In genomic region chrX:154486052-154486395, GRCh38 we compare ENCODE assay signal across 1 cellular context.
TF ChIP-seq lines count a peak whose summit lies in the region.

No MANE protein-coding gene starts in this region.

TF ChIP-seq in HepG2, 621 proteins besides CTCF, POLR2A, EP300 and RAD21 (continued from another document):
- TF ChIP-seq AHDC1 (CRISPR knock-in tag; IDR thresholded peaks at IDR 0.05; ENCODE audit: borderline replicate concordance) = no peak
- TF ChIP-seq XBP1 (CRISPR knock-in tag; IDR thresholded peaks at IDR 0.05) = no peak
- TF ChIP-seq DR1 (CRISPR knock-in tag; IDR thresholded peaks at IDR 0.05) = no peak
- no peak for TF ChIP-seq HDAC6 (IDR thresholded peaks at IDR 0.05; ENCODE audit: low read depth, low read length)
- no peak for TF ChIP-seq ZNF766 (CRISPR knock-in tag; IDR thresholded peaks at IDR 0.05; ENCODE audit: borderline replicate concordance)
- TF ChIP-seq ZBTB38 (CRISPR knock-in tag; IDR thresholded peaks at IDR 0.05) = no peak
- TF ChIP-seq, protein P1, sequence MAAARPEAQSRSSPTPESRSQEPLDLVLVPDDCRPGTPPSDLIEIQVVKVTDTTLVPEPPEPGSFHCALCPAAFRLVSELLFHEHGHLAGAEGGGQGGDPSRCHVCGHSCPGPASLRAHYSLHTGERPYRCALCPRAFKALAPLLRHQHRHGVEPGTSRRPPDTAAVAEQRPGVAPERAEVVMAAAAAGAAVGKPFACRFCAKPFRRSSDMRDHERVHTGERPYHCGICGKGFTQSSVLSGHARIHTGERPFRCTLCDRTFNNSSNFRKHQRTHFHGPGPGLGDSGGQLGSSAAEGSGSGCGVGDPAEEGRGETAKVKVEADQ (CRISPR knock-in tag; IDR thresholded peaks at IDR 0.05; ENCODE audit: borderline replicate concordance) = no peak
- TF ChIP-seq ARID3A (IDR thresholded peaks at IDR 0.05; ENCODE audit: low read depth, low read length) = no peak
- no peak for TF ChIP-seq MED13 (CRISPR knock-in tag; IDR thresholded peaks at IDR 0.05)
- no peak for TF ChIP-seq RFX1 (IDR thresholded peaks at IDR 0.05)
- TF ChIP-seq, protein P2, sequence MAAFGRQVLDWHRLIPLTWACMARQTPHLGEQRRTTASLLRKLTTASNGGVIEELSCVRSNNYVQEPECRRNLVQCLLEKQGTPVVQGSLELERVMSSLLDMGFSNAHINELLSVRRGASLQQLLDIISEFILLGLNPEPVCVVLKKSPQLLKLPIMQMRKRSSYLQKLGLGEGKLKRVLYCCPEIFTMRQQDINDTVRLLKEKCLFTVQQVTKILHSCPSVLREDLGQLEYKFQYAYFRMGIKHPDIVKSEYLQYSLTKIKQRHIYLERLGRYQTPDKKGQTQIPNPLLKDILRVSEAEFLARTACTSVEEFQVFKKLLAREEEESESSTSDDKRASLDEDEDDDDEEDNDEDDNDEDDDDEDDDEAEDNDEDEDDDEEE (CRISPR knock-in tag; IDR thresholded peaks at IDR 0.05) = no peak
- TF ChIP-seq ZNF230 (CRISPR knock-in tag; IDR thresholded peaks at IDR 0.05) = no peak
- TF ChIP-seq ZFP1 (CRISPR knock-in tag; IDR thresholded peaks at IDR 0.05) = no peak
- TF ChIP-seq ZNF44 (CRISPR knock-in tag; IDR thresholded peaks at IDR 0.05) = no peak
- TF ChIP-seq SRSF4 (IDR thresholded peaks at IDR 0.05; ENCODE audit: low read depth, low read length, poor library complexity, severe bottlenecking) = no peak
- TF ChIP-seq ZNF331 (CRISPR knock-in tag; IDR thresholded peaks at IDR 0.05) = no peak
- no peak for TF ChIP-seq ZBTB40 (IDR thresholded peaks at IDR 0.05)
- no peak for TF ChIP-seq ZBTB40 (CRISPR knock-in tag; IDR thresholded peaks at IDR 0.05)
- no peak for TF ChIP-seq SP140L (CRISPR knock-in tag; IDR thresholded peaks at IDR 0.05; ENCODE audit: borderline replicate concordance)
- TF ChIP-seq DNMT3B (CRISPR knock-in tag; conservative IDR thresholded peaks at IDR 0.05) = no peak
